Comparison of ENCODE assay signal across 17 cellular contexts in the genomic region with DNA sequence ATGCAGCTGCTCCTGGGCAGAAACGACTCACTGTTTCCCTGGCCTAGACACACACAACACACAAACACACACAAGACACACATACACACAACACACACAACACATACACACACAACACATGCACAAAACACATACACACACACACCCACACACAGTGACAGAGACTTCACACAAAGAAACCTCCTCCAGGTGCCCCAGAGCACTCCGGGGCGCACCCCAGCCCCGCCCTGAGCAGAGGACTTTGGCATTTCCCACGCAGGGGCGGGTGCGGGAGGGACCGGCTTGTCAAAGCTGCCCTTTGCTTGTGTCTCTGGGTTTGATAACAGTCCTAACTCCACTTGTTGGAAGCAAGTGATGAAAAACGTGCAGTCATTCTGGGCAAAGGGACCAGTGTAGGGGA. TPM values are rescaled to one million over a fixed set of nuclear protein-coding genes. Genes with fewer than 3 reads are reported as not detected.
DNase-seq lines count a peak whose midpoint lies in the region; ATAC-seq, FAIRE-seq and TF ChIP-seq lines count a peak whose summit lies in the region.
"Had no signal": no experiment of that assay in that cellular context is flagged by ENCODE, and none has a peak within 500 bp of the region (broad histone marks: within the 10 kb centered on the region; RNA-seq: fewer than 3 reads in every experiment).

No MANE protein-coding gene starts in this region.

- 75 to 87% (median 78%) methylated on average over 9 of the region's 9 CpGs; no CpG with 5 or more reads in 1 of the 5 donors for WGBS in spleen, 5 donors

- no peak overlapping the region for H3K27ac ChIP-seq in HCT116 (ENCODE audit: low read depth, low read length)
- no peak overlapping the region for H3K27ac ChIP-seq in kidney (ENCODE audit: low read depth in 2 of 2, low read length in 2 of 2)
- no peak overlapping the region for H3K27ac ChIP-seq in spleen
- H3K27ac ChIP-seq: epithelial cell of prostate had no signal

- no TSS peak for BruUV-seq in HCT116 (replicated peaks; lab: Mats Ljungman, UMichigan)

- H3K9me3 ChIP-seq in HCT116 (ENCODE audit: control insufficient read depth in 1 of 2, insufficient read depth in 1 of 2, low read depth in 1 of 2, low read length in 2 of 2) (no peaks in the 10 kb centered on the region), kidney (ENCODE audit: control insufficient read depth in 1 of 2, low read length in 2 of 2) (no peaks in the 10 kb centered on the region), spleen (no peaks in the 10 kb centered on the region)

- H3K79me2 ChIP-seq in HCT116 (ENCODE audit: insufficient read depth, low read length) = no peaks in the 10 kb centered on the region

- TF ChIP-seq RAD21 in HCT116 (IDR thresholded peaks at IDR 0.05; ENCODE audit: low read depth) = no peak

- H4K20me1 ChIP-seq in HCT116 (ENCODE audit: insufficient read depth) = no peaks in the 10 kb centered on the region

- CTCF ChIA-PET in HCT116 (lab: Charles Lee) = no interaction called here

- H3K9me2 ChIP-seq in HCT116 (ENCODE audit: insufficient read depth) = no peaks in the 10 kb centered on the region

- H2AFZ ChIP-seq in HCT116 (ENCODE audit: low read depth, low read length, poor library complexity, severe bottlenecking) = no peak overlapping the region

- H3K9ac ChIP-seq in HCT116 (ENCODE audit: low read length) = no peak overlapping the region
- no peak overlapping the region for H3K9ac ChIP-seq in kidney (ENCODE audit: low read length in 2 of 2)

- H3K4me1 ChIP-seq in HCT116 (ENCODE audit: control insufficient read depth in 1 of 2, insufficient read depth in 2 of 2, low read length in 2 of 2) (peaks cover 2 to 6% of the 10 kb centered on the region in 2 experiments; a peak in 3 of 4 replicates), kidney (ENCODE audit: control insufficient read depth in 1 of 2, insufficient read depth in 1 of 2, low read depth in 1 of 2, low read length in 2 of 2) (peaks cover 0 to 5% of the 10 kb centered on the region in 2 donors), spleen (peaks cover 0 to 47% (median 16%) of the 10 kb centered on the region in 6 donors)

- peak; percentile 42; the same call in 1 of the 2 replicates for ATAC-seq in HCT116
- ATAC-seq: T-helper 17 cell had no signal

- H3K4me2 ChIP-seq in HCT116 (ENCODE audit: low read length) = peak overlapping the region; percentile 32

- no peak for TF ChIP-seq POLR2A in HCT116 (IDR thresholded peaks at IDR 0.05; ENCODE audit: borderline replicate concordance, extremely low read depth, insufficient read depth, insufficient read length)
- TF ChIP-seq POLR2A in spleen (IDR thresholded peaks at IDR 0.05) = no peak

- RAD21 ChIA-PET in HCT116 (lab: Charles Lee; ENCODE audit: low non-redundant PET in 1 of 2, low total read pairs in 2 of 2, uncharacterized antibody in 2 of 2, unreplicated experiment in 2 of 2) = no interaction called here

- intact Hi-C loops in HCT116 (cut with micrococcal nuclease) (no loop called here), kidney (cut with DNase I) (no loop called here), spleen (cut with DNase I; ENCODE audit: low total_unique reads) (no loop called here)

- FAIRE-seq in kidney (lab: Jason Lieb, UNC) = no peak

- no peak overlapping the region for H3K4me3 ChIP-seq in HCT116 (replicated peaks in 1 of 2; ENCODE audit: low read depth in 1 of 2, low read length in 2 of 2)
- no peak overlapping the region for H3K4me3 ChIP-seq in kidney (ENCODE audit: low read length in 2 of 2)
- no peak overlapping the region for H3K4me3 ChIP-seq in spleen

- H3K36me3 ChIP-seq in HCT116 (ENCODE audit: control insufficient read depth in 1 of 2, insufficient read depth in 2 of 2, low read length in 2 of 2) = no peaks in the 10 kb centered on the region
- H3K36me3 ChIP-seq in kidney (ENCODE audit: control insufficient read depth in 1 of 2, insufficient read depth in 2 of 2, low read length in 2 of 2) = no peaks in the 10 kb centered on the region
- H3K36me3 ChIP-seq in spleen = peaks cover 0 to 42% (median 0%) of the 10 kb centered on the region in 6 donors

- POLR2A ChIA-PET in HCT116 (lab: Charles Lee) = no interaction called here

- no peak for DNase-seq in HCT116 (ENCODE audit: low read depth, low spot score)
- DNase-seq in SW480 (ENCODE audit: low spot score) = peak; percentile 81
- DNase-seq in kidney = peak; percentile 57
- DNase-seq in spleen = peak; percentile 56
- no peak for DNase-seq in COR-L47 (lab: John Stamatoyannopoulos, UW)
- no peak for DNase-seq in NCI-H2171 treated with DMSO at 0.1 percent for 48 hours (lab: John Stamatoyannopoulos, UW)
- DNase-seq in DMS 273 (lab: John Stamatoyannopoulos, UW; ENCODE audit: unreplicated experiment) = no peak
- DNase-seq: activated CD4-positive, alpha-beta T cell treated with anti-CD3 and anti-CD28 coated beads for 1 hour; activated T-cell treated with anti-CD3 and anti-CD28 coated beads, Interleukin-2, amount 50 U/mL, for 48 hours; C1 segment of cervical spinal cord; NCI-H1105 treated with DMSO at 0.1 percent for 48 hours; right cardiac atrium; stimulated activated CD4-positive, alpha-beta T cell treated with anti-CD3 and anti-CD28 coated beads, Interleukin-1b, Interleukin-23, amount 100 ng/mL, for 48 hours; T-helper 17 cell had no signal

- no peak for TF ChIP-seq CTCF in HCT116 (IDR thresholded peaks at IDR 0.05 in 2 of 3, conservative IDR thresholded peaks at IDR 0.05 in 1 of 3; ENCODE audit: borderline replicate concordance in 1 of 3, insufficient read depth in 1 of 3, low read depth in 2 of 3, low read length in 2 of 3)
- TF ChIP-seq CTCF in kidney (IDR thresholded peaks at IDR 0.05; ENCODE audit: borderline replicate concordance, extremely low read depth, insufficient read depth) = no peak
- TF ChIP-seq CTCF in spleen (IDR thresholded peaks at IDR 0.05 in 8 of 11, conservative IDR thresholded peaks at IDR 0.05 in 3 of 11) = no peak

- peaks cover 3% of the 10 kb centered on the region; the same call in 1 of the 2 replicates for H3K27me3 ChIP-seq in HCT116 (ENCODE audit: insufficient read depth, low read length)
- peaks cover 0 to 18% (median 0%) of the 10 kb centered on the region in 7 donors for H3K27me3 ChIP-seq in spleen (replicated peaks in 1 of 7)

TF ChIP-seq in HCT116, 20 proteins besides CTCF, POLR2A, EP300 and RAD21:
- TF ChIP-seq YY1 (IDR thresholded peaks at IDR 0.05; ENCODE audit: extremely low read depth, insufficient replicate concordance, low read depth, low read length) (no peak), SRF (IDR thresholded peaks at IDR 0.05; ENCODE audit: low read depth) (no peak), MAX (IDR thresholded peaks at IDR 0.05) (no peak), ZFX (IDR thresholded peaks at IDR 0.05) (no peak), SIN3A (IDR thresholded peaks at IDR 0.05; ENCODE audit: low read depth) (no peak), SP1 (IDR thresholded peaks at IDR 0.05; ENCODE audit: low read depth) (no peak)
TF ChIP-seq in HCT116: peak in this region for 0.

RNA-seq across cellular contexts. Expression of gene APOBEC3A, which starts 6.5 kb away (rescaled TPM):
- total RNA-seq in HCT116 (2021; ENCODE audit: unreplicated experiment) (not detected), kidney (1.2 TPM), spleen (100 to 1,000 TPM in 2 of 7 donors, 10 to 100 TPM in 5; 18.6 to 163 (median 68.0) TPM)
- polyA plus RNA-seq in HCT116 (2012) = not detected in 2 replicates
- polyA plus RNA-seq in kidney (ENCODE audit: insufficient read depth, low read depth, low replicate concordance) (not detected), spleen (1 to 10 TPM; 1.2 to 5.6 (median 3.9) TPM)
- total RNA-seq: cerebellum, neural crest cell had no signal

RNA-seq across cellular contexts. Expression of gene APOBEC3B, which starts 18.3 kb away (rescaled TPM):
- total RNA-seq in HCT116 (2021; ENCODE audit: unreplicated experiment) (10.3 TPM), kidney (2.7 TPM), spleen (10 to 100 TPM in 1 of 7 donors, 1 to 10 TPM in 5, not detected in 1; 2.5 to 14.0 (median 7.2) TPM)
- 33.4 and 35.2 TPM in 2 replicates for polyA plus RNA-seq in HCT116 (2012)
- polyA plus RNA-seq in kidney (ENCODE audit: insufficient read depth, low read depth, low replicate concordance) (1.0 TPM), spleen (1 to 10 TPM; 1.2 to 3.7 (median 2.1) TPM)
- total RNA-seq: cerebellum had no signal

RNA-seq across cellular contexts. Expression of gene APOBEC3C, which starts 50.2 kb away (rescaled TPM):
- 40.2 TPM for total RNA-seq in HCT116 (2021; ENCODE audit: unreplicated experiment)
- 34.2 and 37.9 TPM in 2 replicates for polyA plus RNA-seq in HCT116 (2012)
- 19.8 TPM for total RNA-seq in kidney
- polyA plus RNA-seq in kidney (ENCODE audit: insufficient read depth, low read depth, low replicate concordance) = 9.5 TPM
- total RNA-seq in spleen = 10 to 100 TPM; 23.5 to 72.4 (median 54.2) TPM
- polyA plus RNA-seq in spleen = 10 to 100 TPM; 42.8 to 60.3 (median 45.2) TPM

RNA-seq across cellular contexts. Expression of gene APOBEC3D, which starts 57.1 kb away (rescaled TPM):
- total RNA-seq in HCT116 (2021; ENCODE audit: unreplicated experiment) = 3.3 TPM
- 1.1 and 1.8 TPM in 2 replicates for polyA plus RNA-seq in HCT116 (2012)
- 4.3 TPM for total RNA-seq in kidney
- 1.7 TPM for polyA plus RNA-seq in kidney (ENCODE audit: insufficient read depth, low read depth, low replicate concordance)
- 10 to 100 TPM; 14.8 to 23.6 (median 17.6) TPM for total RNA-seq in spleen
- 10 to 100 TPM in 1 of 3 donors, 1 to 10 TPM in 2; 4.5 to 12.7 (median 6.8) TPM for polyA plus RNA-seq in spleen
- total RNA-seq: cerebellum had no signal

Comparison
In these comparisons a context has a peak if more than half of its experiments do, and no peak if none do; other contexts are left out.
1. DNase-seq: peak in SW480 (single experiment), kidney (single experiment) and spleen (single experiment); none in HCT116 (single experiment), COR-L47 (single experiment), NCI-H2171 treated with DMSO at 0.1 percent for 48 hours (single experiment) and DMS 273 (single experiment).